In the genomic region with DNA sequence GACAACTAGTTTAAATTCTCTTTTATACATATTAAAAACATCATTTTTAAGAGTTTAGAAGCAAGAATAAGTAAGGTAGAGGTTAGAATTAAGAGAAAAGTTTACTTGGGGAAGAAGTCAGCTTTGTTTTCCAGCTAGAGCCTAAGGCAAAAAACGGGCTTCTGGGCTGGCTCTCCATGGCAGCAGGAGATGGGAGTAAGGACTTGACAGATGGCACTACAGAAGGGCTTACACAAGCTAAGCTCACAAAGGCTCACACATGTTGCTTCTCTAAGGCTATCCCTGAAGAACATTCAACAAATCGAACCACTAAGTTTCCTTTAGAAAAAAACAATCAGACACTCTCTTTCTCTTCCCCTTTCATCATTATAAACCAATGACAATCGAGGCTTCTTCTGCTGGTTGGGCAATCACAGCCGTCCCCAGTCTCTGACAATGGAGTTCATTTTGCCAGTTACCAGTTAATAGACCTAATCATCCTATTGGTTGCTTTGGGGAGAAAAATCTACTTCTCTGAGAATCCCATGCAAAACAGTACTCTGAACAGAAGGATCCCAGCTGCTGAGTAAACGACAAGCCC, we compare ENCODE assay signal across 13 cellular contexts. TPM values are rescaled to one million over a fixed set of nuclear protein-coding genes. Genes with fewer than 3 reads are reported as not detected.
DNase-seq lines count a peak whose midpoint lies in the region; ATAC-seq lines count a peak whose summit lies in the region.
"Had no signal": no experiment of that assay in that cellular context is flagged by ENCODE, and none has a peak within 500 bp of the region (broad histone marks: within the 10 kb centered on the region; RNA-seq: fewer than 3 reads in every experiment).

No MANE protein-coding gene starts in this region.

- no peak overlapping the region for H4K12ac ChIP-seq in trophoblast cell (ENCODE audit: low read depth, low read length)

- no peaks in the 10 kb centered on the region for H3K9me3 ChIP-seq in trophoblast cell (ENCODE audit: insufficient read depth, low read depth, low read length)

- no peaks in the 10 kb centered on the region for H3K79me1 ChIP-seq in trophoblast cell (ENCODE audit: low read length)

- H3K36me3 ChIP-seq in trophoblast cell (ENCODE audit: control insufficient read depth in 1 of 2, insufficient read depth in 2 of 2, low read length in 2 of 2): peaks cover 5 to 26% of the 10 kb centered on the region in 2 experiments

- H3K4me3 ChIP-seq in trophoblast cell (ENCODE audit: low read depth, low read length): no peak overlapping the region
- H3K4me3 ChIP-seq: hepatocyte had no signal

- H3K23ac ChIP-seq in trophoblast cell (ENCODE audit: low read length): no peak overlapping the region

- no peak overlapping the region for H4K91ac ChIP-seq in trophoblast cell (ENCODE audit: low read depth, low read length)

- H3K4me3 Mint-ChIP-seq in activated CD4-positive, alpha-beta memory T cell treated with anti-CD3 and anti-CD28 coated beads for 36 hours: no peak overlapping the region
- H3K4me3 Mint-ChIP-seq in activated CD4-positive, alpha-beta memory T cell treated with anti-CD3 and anti-CD28 coated beads, Interleukin-2, amount 10 ng/mL, durations not matched to agents 7 days and 5 days: no peak overlapping the region
- H3K4me3 Mint-ChIP-seq in dendritic cell treated with granulocyte-macrophage colony-stimulating factor and Interleukin-4, amounts not matched to agents 40 ng/mL and 50 ng/mL, for 4 days: peak overlapping the region; percentile 6

- no peak overlapping the region for H2BK120ac ChIP-seq in trophoblast cell (ENCODE audit: insufficient read depth, low read length, poor library complexity)

- no peaks in the 10 kb centered on the region for H3K27me3 Mint-ChIP-seq in activated CD4-positive, alpha-beta memory T cell treated with anti-CD3 and anti-CD28 coated beads for 36 hours
- no peaks in the 10 kb centered on the region for H3K27me3 Mint-ChIP-seq in activated CD4-positive, alpha-beta memory T cell treated with anti-CD3 and anti-CD28 coated beads, Interleukin-2, amount 10 ng/mL, durations not matched to agents 7 days and 5 days
- no peaks in the 10 kb centered on the region for H3K27me3 Mint-ChIP-seq in dendritic cell treated with granulocyte-macrophage colony-stimulating factor and Interleukin-4, amounts not matched to agents 40 ng/mL and 50 ng/mL, for 4 days

- H3K18ac ChIP-seq in trophoblast cell (ENCODE audit: low read length): no peak overlapping the region

- no peak overlapping the region for H3K14ac ChIP-seq in trophoblast cell (ENCODE audit: low read length)

- H3K27ac Mint-ChIP-seq in activated CD4-positive, alpha-beta memory T cell treated with anti-CD3 and anti-CD28 coated beads for 36 hours: peak overlapping the region; percentile 20
- H3K27ac Mint-ChIP-seq in activated CD4-positive, alpha-beta memory T cell treated with anti-CD3 and anti-CD28 coated beads, Interleukin-2, amount 10 ng/mL, durations not matched to agents 7 days and 5 days: no peak overlapping the region
- peak overlapping the region; percentile 69 for H3K27ac Mint-ChIP-seq in dendritic cell treated with granulocyte-macrophage colony-stimulating factor and Interleukin-4, amounts not matched to agents 40 ng/mL and 50 ng/mL, for 4 days

- no peak overlapping the region for H3K27ac ChIP-seq in trophoblast cell (ENCODE audit: low read depth, low read length)
- H3K27ac ChIP-seq: hepatocyte had no signal

- no CpG with 5 or more reads among the region's 5 CpGs for WGBS in trophoblast cell (ENCODE audit: extremely low coverage, insufficient coverage, insufficient read length)

- no peaks in the 10 kb centered on the region for H3K27me3 ChIP-seq in trophoblast cell (ENCODE audit: insufficient read depth, low read length)
- H3K27me3 ChIP-seq: hepatocyte had no signal

- H2AFZ ChIP-seq in trophoblast cell (ENCODE audit: insufficient read depth, low read length, poor library complexity): no peak overlapping the region
- H2AFZ ChIP-seq: hepatocyte had no signal

- no peak overlapping the region for H2BK5ac ChIP-seq in trophoblast cell (ENCODE audit: low read depth, low read length, poor library complexity)

- no peak overlapping the region for H3K4me2 ChIP-seq in trophoblast cell (ENCODE audit: low read length)
- H3K4me2 ChIP-seq: hepatocyte had no signal

- no peak overlapping the region for H3K9ac ChIP-seq in trophoblast cell (ENCODE audit: low read length)

- H2BK12ac ChIP-seq in trophoblast cell (ENCODE audit: low read length): no peak overlapping the region

- H3K79me2 ChIP-seq in trophoblast cell (ENCODE audit: control insufficient read depth, insufficient read depth, low read length, poor library complexity): no peaks in the 10 kb centered on the region

- peaks cover 0 to 5% of the 10 kb centered on the region in 2 experiments for H3K4me1 ChIP-seq in trophoblast cell (ENCODE audit: control insufficient read depth in 1 of 2, insufficient read depth in 2 of 2, low read length in 2 of 2)

- no peak overlapping the region for H3K4ac ChIP-seq in trophoblast cell (ENCODE audit: low read depth, low read length)

- CTCF ChIA-PET in activated CD4-positive, alpha-beta memory T cell treated with anti-CD3 and anti-CD28 coated beads for 36 hours (lab: Charles Lee): interaction anchor here (1.2 to 1.8 kb wide), 3 partner anchors 25 to 129 kb away, joined by 3 to 8 read pairs (median 4); no protein-coding TSS in a partner anchor
- CTCF ChIA-PET in activated CD4-positive, alpha-beta memory T cell treated with anti-CD3 and anti-CD28 coated beads, Interleukin-2, amount 10 ng/mL, durations not matched to agents 7 days and 5 days (lab: Charles Lee): no interaction called here

- H3K4me1 Mint-ChIP-seq in activated CD4-positive, alpha-beta memory T cell treated with anti-CD3 and anti-CD28 coated beads for 36 hours (ENCODE audit: low read depth): peaks cover 59% of the 10 kb centered on the region
- H3K4me1 Mint-ChIP-seq in activated CD4-positive, alpha-beta memory T cell treated with anti-CD3 and anti-CD28 coated beads, Interleukin-2, amount 10 ng/mL, durations not matched to agents 7 days and 5 days: peaks cover 37% of the 10 kb centered on the region
- H3K4me1 Mint-ChIP-seq in dendritic cell treated with granulocyte-macrophage colony-stimulating factor and Interleukin-4, amounts not matched to agents 40 ng/mL and 50 ng/mL, for 4 days (ENCODE audit: low read depth): peaks cover 57% of the 10 kb centered on the region

- DNase-seq in activated CD4-positive, alpha-beta memory T cell treated with anti-CD3 and anti-CD28 coated beads for 36 hours: no peak
- no peak for DNase-seq in activated CD4-positive, alpha-beta memory T cell treated with anti-CD3 and anti-CD28 coated beads, Interleukin-2, amount 10 ng/mL, durations not matched to agents 7 days and 5 days
- peak; percentile 6 to 63 for DNase-seq in NCI-H446 (lab: John Stamatoyannopoulos, UW)
- DNase-seq in sciatic nerve (ENCODE audit: low spot score): no peak
- no peak for DNase-seq in trophoblast cell
- DNase-seq: activated naive CD4-positive, alpha-beta T cell treated with Interleukin-2 at 50 U/mL for 16 hours; GF-D8; SHP77 treated with DMSO at 0.1 percent for 48 hours; small intestine had no signal

- peak; percentile 32 for ATAC-seq in sciatic nerve
- ATAC-seq in HG02642 (IDR thresholded peaks at IDR 0.05; ENCODE audit: poor library complexity, unreplicated experiment): no peak
- no peak for ATAC-seq in HG03159 (IDR thresholded peaks at IDR 0.05; ENCODE audit: unreplicated experiment)

- H3K9me3 Mint-ChIP-seq in activated CD4-positive, alpha-beta memory T cell treated with anti-CD3 and anti-CD28 coated beads for 36 hours: no peaks in the 10 kb centered on the region
- no peaks in the 10 kb centered on the region for H3K9me3 Mint-ChIP-seq in activated CD4-positive, alpha-beta memory T cell treated with anti-CD3 and anti-CD28 coated beads, Interleukin-2, amount 10 ng/mL, durations not matched to agents 7 days and 5 days
- no peaks in the 10 kb centered on the region for H3K9me3 Mint-ChIP-seq in dendritic cell treated with granulocyte-macrophage colony-stimulating factor and Interleukin-4, amounts not matched to agents 40 ng/mL and 50 ng/mL, for 4 days

- H3K36me3 Mint-ChIP-seq in activated CD4-positive, alpha-beta memory T cell treated with anti-CD3 and anti-CD28 coated beads for 36 hours: peaks cover 42% of the 10 kb centered on the region
- H3K36me3 Mint-ChIP-seq in activated CD4-positive, alpha-beta memory T cell treated with anti-CD3 and anti-CD28 coated beads, Interleukin-2, amount 10 ng/mL, durations not matched to agents 7 days and 5 days (ENCODE audit: low read depth): peaks cover 57% of the 10 kb centered on the region
- H3K36me3 Mint-ChIP-seq in dendritic cell treated with granulocyte-macrophage colony-stimulating factor and Interleukin-4, amounts not matched to agents 40 ng/mL and 50 ng/mL, for 4 days (ENCODE audit: low read depth): peaks cover 67% of the 10 kb centered on the region

- POLR2A ChIA-PET in activated CD4-positive, alpha-beta memory T cell treated with anti-CD3 and anti-CD28 coated beads for 36 hours (lab: Charles Lee): interaction anchor here (0.5 kb wide), 1 partner anchor 58 kb away, joined by 4 read pairs; no protein-coding TSS in a partner anchor
- POLR2A ChIA-PET in activated CD4-positive, alpha-beta memory T cell treated with anti-CD3 and anti-CD28 coated beads, Interleukin-2, amount 10 ng/mL, durations not matched to agents 7 days and 5 days (lab: Charles Lee): interaction anchor here (0.7 kb wide), 1 partner anchor 12 kb away, joined by 3 read pairs; no protein-coding TSS in a partner anchor

- H2AK5ac ChIP-seq in trophoblast cell (ENCODE audit: low read length): no peak overlapping the region

- H4K8ac ChIP-seq in trophoblast cell (ENCODE audit: low read depth, low read length): no peak overlapping the region

- intact Hi-C loops in activated CD4-positive, alpha-beta memory T cell treated with anti-CD3 and anti-CD28 coated beads for 36 hours (cut with micrococcal nuclease): no loop called here
- intact Hi-C loops in dendritic cell treated with granulocyte-macrophage colony-stimulating factor and Interleukin-4, amounts not matched to agents 40 ng/mL and 50 ng/mL, for 4 days (cut with micrococcal nuclease): no loop called here
- intact Hi-C loops in sciatic nerve (cut with DNase I): no loop called here

RNA-seq across cellular contexts. Expression of gene TRIT1, which starts 40.5 kb away (rescaled TPM):
- total RNA-seq in activated CD4-positive, alpha-beta memory T cell treated with anti-CD3 and anti-CD28 coated beads for 36 hours: 10 to 100 TPM; 21.0 to 21.9 TPM
- total RNA-seq in activated CD4-positive, alpha-beta memory T cell treated with anti-CD3 and anti-CD28 coated beads, Interleukin-2, amount 10 ng/mL, durations not matched to agents 7 days and 5 days: 10 to 100 TPM; 12.9 to 16.1 TPM
- 21.6 TPM for total RNA-seq in sciatic nerve
- polyA plus RNA-seq in trophoblast cell (2013): 15.3 and 15.4 TPM in 2 replicates

RNA-seq across cellular contexts. Expression of gene BMP8B, which starts 54.2 kb away (rescaled TPM):
- under 1 TPM; 0.53 to 0.55 TPM for total RNA-seq in activated CD4-positive, alpha-beta memory T cell treated with anti-CD3 and anti-CD28 coated beads for 36 hours
- under 1 TPM; 0.60 to 0.65 TPM for total RNA-seq in activated CD4-positive, alpha-beta memory T cell treated with anti-CD3 and anti-CD28 coated beads, Interleukin-2, amount 10 ng/mL, durations not matched to agents 7 days and 5 days
- total RNA-seq in sciatic nerve: 40.2 TPM
- 0.01 TPM in 2 replicates for polyA plus RNA-seq in trophoblast cell (2013)

RNA-seq across cellular contexts. Expression of gene MYCL, which starts 58.9 kb away (rescaled TPM):
- under 1 TPM in 1 of 2 experiments, not detected in 1; 0.07 TPM for total RNA-seq in activated CD4-positive, alpha-beta memory T cell treated with anti-CD3 and anti-CD28 coated beads for 36 hours
- under 1 TPM; 0.10 to 0.18 TPM for total RNA-seq in activated CD4-positive, alpha-beta memory T cell treated with anti-CD3 and anti-CD28 coated beads, Interleukin-2, amount 10 ng/mL, durations not matched to agents 7 days and 5 days
- total RNA-seq in sciatic nerve: 2.5 TPM
- 3.2 TPM in 2 replicates for polyA plus RNA-seq in trophoblast cell (2013)

Comparison
In these comparisons a context has a peak if more than half of its experiments do, and no peak if none do; other contexts are left out.
1. DNase-seq: peak in NCI-H446 (2 of 2); none in activated CD4-positive, alpha-beta memory T cell treated with anti-CD3 and anti-CD28 coated beads for 36 hours (single experiment), activated CD4-positive, alpha-beta memory T cell treated with anti-CD3 and anti-CD28 coated beads, Interleukin-2, amount 10 ng/mL, durations not matched to agents 7 days and 5 days (single experiment), sciatic nerve (single experiment) and trophoblast cell (0 of 2).
2. RNA of gene BMP8B, which starts 54.2 kb away (total RNA-seq): 40.2 TPM in sciatic nerve (single experiment); 0.60 to 0.65 TPM in activated CD4-positive, alpha-beta memory T cell treated with anti-CD3 and anti-CD28 coated beads, Interleukin-2, amount 10 ng/mL, durations not matched to agents 7 days and 5 days and 0.53 to 0.55 TPM in activated CD4-positive, alpha-beta memory T cell treated with anti-CD3 and anti-CD28 coated beads for 36 hours; every median in the first group is over 10 times any median in the second.